ENCODE assay signal across 9 cellular contexts in genomic region chr4:80073362-80074008, GRCh38. TPM values are rescaled to one million over a fixed set of nuclear protein-coding genes. Genes with fewer than 3 reads are reported as not detected.
DNase-seq lines count a peak whose midpoint lies in the region; ATAC-seq, FAIRE-seq and TF ChIP-seq lines count a peak whose summit lies in the region.
"Had no signal": no experiment of that assay in that cellular context is flagged by ENCODE, and none has a peak within 500 bp of the region (broad histone marks: within the 10 kb centered on the region; RNA-seq: fewer than 3 reads in every experiment).

No MANE protein-coding gene starts in this region.

- H3K4me3 Mint-ChIP-seq in activated naive CD8-positive, alpha-beta T cell treated with anti-CD3 and anti-CD28 coated beads for 36 hours: peak overlapping the region; percentile 90

- H3K27ac Mint-ChIP-seq in activated naive CD8-positive, alpha-beta T cell treated with anti-CD3 and anti-CD28 coated beads for 36 hours: peak overlapping the region; percentile 72

- H3K9me1 ChIP-seq in keratinocyte (ENCODE audit: control insufficient read depth, extremely low read depth, insufficient read depth, low read length): no peaks in the 10 kb centered on the region

- H3K27ac ChIP-seq in keratinocyte (ENCODE audit: control insufficient read depth, insufficient read depth, low read length): peak overlapping the region; percentile 83
- H3K27ac ChIP-seq in thoracic aorta: peak overlapping the region; percentile 84 to 86

- no peaks in the 10 kb centered on the region for H3K9me3 Mint-ChIP-seq in activated naive CD8-positive, alpha-beta T cell treated with anti-CD3 and anti-CD28 coated beads for 36 hours

- CTCF ChIA-PET in GM10248 (lab: Yijun Ruan, JAX): interaction anchor here (1.0 to 2.4 kb wide), 7 partner anchors 10 to 129 kb away, joined by 3 to 11 read pairs (median 4); no protein-coding TSS in a partner anchor

- DNase-seq in GM10248 (ENCODE audit: extremely low spot score) (peak; percentile 56), KG1 (lab: John Stamatoyannopoulos, UW) (peak; percentile 87), keratinocyte (ENCODE audit: low read depth, low spot score) (no peak), thoracic aorta (ENCODE audit: low spot score) (no peak), NCI-H748 treated with DMSO at 0.1 percent for 48 hours (lab: John Stamatoyannopoulos, UW) (no peak)
- DNase-seq in activated naive CD8-positive, alpha-beta T cell treated with anti-CD3 and anti-CD28 coated beads for 36 hours: no peak
- DNase-seq in effector CD4-positive, alpha-beta T cell: no peak

- H3K4me2 ChIP-seq in keratinocyte (ENCODE audit: control insufficient read depth, extremely low read depth, insufficient read depth, low read depth, low read length): peak overlapping the region; percentile 42

- H3K9me3 ChIP-seq in keratinocyte (ENCODE audit: control insufficient read depth, low read depth, low read length) (no peaks in the 10 kb centered on the region), thoracic aorta (no peaks in the 10 kb centered on the region)

- H3K27me3 ChIP-seq in keratinocyte (ENCODE audit: control insufficient read depth, extremely low read depth, insufficient read depth, low read length) (no peaks in the 10 kb centered on the region), thoracic aorta (replicated peaks; ENCODE audit: insufficient read depth) (no peaks in the 10 kb centered on the region)

- peak overlapping the region; percentile 78 to 96 (median 95) for H3K4me3 ChIP-seq in keratinocyte (ENCODE audit: control insufficient read depth in 2 of 3, extremely low read depth in 1 of 3, insufficient read depth in 2 of 3, low read depth in 1 of 3, low read length in 3 of 3)
- H3K4me3 ChIP-seq in thoracic aorta: peak overlapping the region; percentile 81

- H3K79me2 ChIP-seq in keratinocyte (ENCODE audit: control insufficient read depth, insufficient read depth, low read length): peaks cover 42% of the 10 kb centered on the region

- peak; percentile 89 for FAIRE-seq in keratinocyte (lab: Jason Lieb, UNC)
- FAIRE-seq: TTC549 had no signal

- H3K4me1 ChIP-seq in keratinocyte (ENCODE audit: control insufficient read depth, extremely low read depth, insufficient read depth, low read length) (peaks cover 52% of the 10 kb centered on the region), thoracic aorta (ENCODE audit: control insufficient read depth in 1 of 2, low read depth in 2 of 2) (peaks cover 17 to 33% of the 10 kb centered on the region in 2 donors)

- H3K4me1 Mint-ChIP-seq in activated naive CD8-positive, alpha-beta T cell treated with anti-CD3 and anti-CD28 coated beads for 36 hours: peaks cover 65% of the 10 kb centered on the region

- H3K36me3 Mint-ChIP-seq in activated naive CD8-positive, alpha-beta T cell treated with anti-CD3 and anti-CD28 coated beads for 36 hours: peaks cover 9% of the 10 kb centered on the region

- H3K36me3 ChIP-seq in keratinocyte (ENCODE audit: control insufficient read depth in 2 of 2, extremely low read depth in 1 of 2, insufficient read depth in 2 of 2, low read length in 2 of 2) (peaks cover 0 to 9% of the 10 kb centered on the region in 2 experiments), thoracic aorta (no peaks in the 10 kb centered on the region)

- POLR2A ChIA-PET in GM10248 (lab: Yijun Ruan, JAX): no interaction called here

- TF ChIP-seq CTCF in GM10248 (IDR thresholded peaks at IDR 0.05; ENCODE audit: control extremely low read depth, extremely low read depth, low read depth, missing control alignments) (no peak), keratinocyte (optimal IDR thresholded peaks at IDR 0.05 in 1 of 3, IDR thresholded peaks at IDR 0.05 in 1 of 3, conservative IDR thresholded peaks at IDR 0.05 in 1 of 3; ENCODE audit: extremely low read depth in 1 of 3, insufficient read depth in 2 of 3, low read length in 3 of 3) (no peak), thoracic aorta (IDR thresholded peaks at IDR 0.05) (no peak)

- H3K9ac ChIP-seq in keratinocyte (ENCODE audit: control insufficient read depth, extremely low read depth, insufficient read depth, low read length): peak overlapping the region; percentile 84

- dilution Hi-C loops in keratinocyte (cut with MboI; ENCODE audit: extremely low pct_ligation_motif_present, low sequenced_read_pairs): no loop called here

- H2AFZ ChIP-seq in keratinocyte (ENCODE audit: control insufficient read depth, low read length): no peak overlapping the region

- no peaks in the 10 kb centered on the region for H3K27me3 Mint-ChIP-seq in activated naive CD8-positive, alpha-beta T cell treated with anti-CD3 and anti-CD28 coated beads for 36 hours

- no peaks in the 10 kb centered on the region for H4K20me1 ChIP-seq in keratinocyte (ENCODE audit: control insufficient read depth, extremely low read depth, insufficient read depth, low read length)

- ATAC-seq in GM21576 (IDR thresholded peaks at IDR 0.05; ENCODE audit: unreplicated experiment) (peak; percentile 49), thoracic aorta (ENCODE audit: insufficient number of reproducible peaks, low FRiP score, low read depth) (no peak)

RNA-seq across cellular contexts. Expression of gene ANTXR2, which starts 0.5 kb away (rescaled TPM):
- 1 to 10 TPM; 1.5 to 2.0 TPM for total RNA-seq in activated naive CD8-positive, alpha-beta T cell treated with anti-CD3 and anti-CD28 coated beads for 36 hours
- 41.3 to 109 TPM (median 89.1 TPM) in 3 replicates for polyA plus RNA-seq in keratinocyte
- 36.7 TPM for polyA plus RNA-seq in keratinocyte (2011; ENCODE audit: low read depth)
- polyA plus RNA-seq in keratinocyte (2011; cell fraction: cytosol; rRNA removed): 22.9 and 39.5 TPM in 2 replicates
- polyA plus RNA-seq in keratinocyte (2011; cell fraction: nucleus; rRNA removed): 109 and 142 TPM in 2 replicates
- polyA plus RNA-seq in keratinocyte (2012; ENCODE audit: low replicate concordance): 23.2 and 154 TPM in 2 replicates
- polyA minus RNA-seq in keratinocyte: 25.4 to 104 TPM (median 30.3 TPM) in 3 replicates
- 18.2 TPM for polyA minus RNA-seq in keratinocyte (2011; cell fraction: cytosol; rRNA and poly(A)+ RNA removed)
- polyA minus RNA-seq in keratinocyte (2011; cell fraction: nucleus; rRNA and poly(A)+ RNA removed): 93.2 and 218 TPM in 2 replicates
- total RNA-seq in thoracic aorta: 10 to 100 TPM; 48.3 to 63.8 TPM

Comparison
In these comparisons a context has a peak if more than half of its experiments do, and no peak if none do; other contexts are left out.
1. DNase-seq: peak in GM10248 (single experiment) and KG1 (single experiment); none in activated naive CD8-positive, alpha-beta T cell treated with anti-CD3 and anti-CD28 coated beads for 36 hours (single experiment), keratinocyte (single experiment), thoracic aorta (single experiment), effector CD4-positive, alpha-beta T cell (single experiment) and NCI-H748 treated with DMSO at 0.1 percent for 48 hours (single experiment).
2. RNA of gene ANTXR2, which starts 0.5 kb away (total RNA-seq): 48.3 to 63.8 TPM in thoracic aorta; 1.5 to 2.0 TPM in activated naive CD8-positive, alpha-beta T cell treated with anti-CD3 and anti-CD28 coated beads for 36 hours; every median in the first group is over 10 times any median in the second.